2 cellular contexts compared by ENCODE assay signal in genomic region chr7:28889290-28889689, GRCh38.
TF ChIP-seq lines count a peak whose summit lies in the region.

No MANE protein-coding gene starts in this region.

TF ChIP-seq in GM23338, 12 proteins besides CTCF, POLR2A, EP300 and RAD21 (continued from another document):
- TF ChIP-seq ETS1 (IDR thresholded peaks at IDR 0.05) (no peak), NANOG (IDR thresholded peaks at IDR 0.05; ENCODE audit: borderline replicate concordance) (no peak), POLR2AphosphoS5 (IDR thresholded peaks at IDR 0.05; ENCODE audit: low read depth) (no peak; the same call in 1 of the 2 replicates), ZNF462 (CRISPR knock-in tag; IDR thresholded peaks at IDR 0.05) (no peak)
TF ChIP-seq in GM23338: peak in this region for 0.

TF ChIP-seq in WTC11, 78 proteins besides CTCF, POLR2A, EP300 and RAD21 (continued from another document):
- TF ChIP-seq PRDM15 (CRISPR knock-in tag; IDR thresholded peaks at IDR 0.05) (no peak), CREB1 (CRISPR knock-in tag; IDR thresholded peaks at IDR 0.05) (no peak), HMGA2 (CRISPR knock-in tag; IDR thresholded peaks at IDR 0.05) (no peak), ATF2 (CRISPR knock-in tag; IDR thresholded peaks at IDR 0.05; ENCODE audit: borderline replicate concordance, low read depth) (no peak), IRF2 (CRISPR knock-in tag; IDR thresholded peaks at IDR 0.05; ENCODE audit: borderline replicate concordance, low read depth) (no peak), ZNF425 (CRISPR knock-in tag; conservative IDR thresholded peaks at IDR 0.05) (no peak), NR2C2 (CRISPR knock-in tag; IDR thresholded peaks at IDR 0.05) (no peak), SP1 (CRISPR knock-in tag; conservative IDR thresholded peaks at IDR 0.05) (no peak), ETV6 (CRISPR knock-in tag; IDR thresholded peaks at IDR 0.05) (no peak), FOXP4 (CRISPR knock-in tag; IDR thresholded peaks at IDR 0.05) (no peak), ZNF219 (CRISPR knock-in tag; IDR thresholded peaks at IDR 0.05; ENCODE audit: borderline replicate concordance) (no peak), E2F1 (CRISPR knock-in tag; IDR thresholded peaks at IDR 0.05) (no peak), USF2 (CRISPR knock-in tag; IDR thresholded peaks at IDR 0.05) (no peak)
